ENCODE assay signal across 8 cellular contexts in genomic region chr6:144742779-144743178, GRCh38.
"Had no signal": no experiment of that assay in that cellular context is flagged by ENCODE, and none has a peak within 500 bp of the region (broad histone marks: within the 10 kb centered on the region; RNA-seq: fewer than 3 reads in every experiment).

No MANE protein-coding gene starts in this region.

- FAIRE-seq: HTR-8/SVneo had no signal

- H3K27ac ChIP-seq: GM23248 had no signal

- H3K4me3 ChIP-seq: GM23248, HAP-1 had no signal

- H3K9ac ChIP-seq: GM23248 had no signal

- H3K36me3 ChIP-seq: HAP-1 had no signal

- H2AFZ ChIP-seq: GM23248 had no signal

- H3K9me3 Mint-ChIP-seq: HFFc6 had no signal

- DNase-seq: GM23248, GOT3, H7, HFFc6, KBM-7 had no signal

- H3K27ac Mint-ChIP-seq: HFFc6 had no signal

- H3K4me3 Mint-ChIP-seq: HFFc6 had no signal

- H3K9me3 ChIP-seq: HAP-1 had no signal

- ATAC-seq: HCT116 had no signal
